25 cellular contexts compared by ENCODE assay signal in genomic region chr3:18308096-18308495, GRCh38.
"Had no signal": no experiment of that assay in that cellular context is flagged by ENCODE, and none has a peak within 500 bp of the region (broad histone marks: within the 10 kb centered on the region; RNA-seq: fewer than 3 reads in every experiment).

No MANE protein-coding gene starts in this region.

- H3K4me3 Mint-ChIP-seq: memory B cell; naive B cell; natural killer cell treated with Interleukin-12 subunit alpha and Interleukin-12 subunit beta and Interleukin-15 and Interleukin-18, amount 100 ng/mL, for 72 hours; stimulated activated naive B cell treated with anti-CD40 and anti-IgM and Interleukin-4, amounts not matched to agents 10 μg/mL and 1 μg/mL and 100 μg/mL, for 72 hours; stimulated activated naive CD8-positive, alpha-beta T cell treated with anti-CD3 and anti-CD28 coated beads, Interleukin-15, Interleukin-2, amounts not matched to agents 100 ng/mL and 50 ng/mL, for 24 hours; type B pancreatic cell had no signal

- H3K27ac Mint-ChIP-seq: memory B cell; naive B cell; natural killer cell treated with Interleukin-12 subunit alpha and Interleukin-12 subunit beta and Interleukin-15 and Interleukin-18, amount 100 ng/mL, for 72 hours; stimulated activated naive B cell treated with anti-CD40 and anti-IgM and Interleukin-4, amounts not matched to agents 10 μg/mL and 1 μg/mL and 100 μg/mL, for 72 hours; stimulated activated naive CD8-positive, alpha-beta T cell treated with anti-CD3 and anti-CD28 coated beads, Interleukin-15, Interleukin-2, amounts not matched to agents 100 ng/mL and 50 ng/mL, for 24 hours; type B pancreatic cell had no signal

- H3K4me1 ChIP-seq: esophagus squamous epithelium, gastrocnemius medialis, left ventricle myocardium inferior, lower lobe of right lung, pancreas, right lobe of liver, thyroid gland had no signal

- H3K4me1 Mint-ChIP-seq: memory B cell had no signal

- H3K27me3 Mint-ChIP-seq: memory B cell; naive B cell; natural killer cell treated with Interleukin-12 subunit alpha and Interleukin-12 subunit beta and Interleukin-15 and Interleukin-18, amount 100 ng/mL, for 72 hours; stimulated activated naive B cell treated with anti-CD40 and anti-IgM and Interleukin-4, amounts not matched to agents 10 μg/mL and 1 μg/mL and 100 μg/mL, for 72 hours; stimulated activated naive CD8-positive, alpha-beta T cell treated with anti-CD3 and anti-CD28 coated beads, Interleukin-15, Interleukin-2, amounts not matched to agents 100 ng/mL and 50 ng/mL, for 24 hours; type B pancreatic cell had no signal

- H3K27ac ChIP-seq: coronary artery, esophagus squamous epithelium, gastrocnemius medialis, left ventricle myocardium inferior, lower lobe of right lung, pancreas, right lobe of liver, thyroid gland had no signal

- H3K36me3 ChIP-seq: esophagus squamous epithelium, gastrocnemius medialis, left ventricle myocardium inferior, lower lobe of right lung, pancreas, right lobe of liver, thyroid gland had no signal

- H3K9me3 Mint-ChIP-seq: memory B cell; naive B cell; natural killer cell treated with Interleukin-12 subunit alpha and Interleukin-12 subunit beta and Interleukin-15 and Interleukin-18, amount 100 ng/mL, for 72 hours; stimulated activated naive B cell treated with anti-CD40 and anti-IgM and Interleukin-4, amounts not matched to agents 10 μg/mL and 1 μg/mL and 100 μg/mL, for 72 hours; stimulated activated naive CD8-positive, alpha-beta T cell treated with anti-CD3 and anti-CD28 coated beads, Interleukin-15, Interleukin-2, amounts not matched to agents 100 ng/mL and 50 ng/mL, for 24 hours; type B pancreatic cell had no signal

- ATAC-seq: gastrocnemius medialis; left cardiac atrium; lower lobe of right lung; mucosa of descending colon; natural killer cell treated with Interleukin-12 subunit alpha and Interleukin-12 subunit beta and Interleukin-15 and Interleukin-18, amount 100 ng/mL, for 72 hours; pancreas; right lobe of liver; stimulated activated naive B cell treated with anti-CD40 and anti-IgM and Interleukin-4, amounts not matched to agents 10 μg/mL and 1 μg/mL and 100 μg/mL, for 72 hours had no signal

- H3K27me3 ChIP-seq: esophagus squamous epithelium, gastrocnemius medialis, pancreas, right lobe of liver, thyroid gland had no signal

- H3K36me3 Mint-ChIP-seq: memory B cell; naive B cell; natural killer cell treated with Interleukin-12 subunit alpha and Interleukin-12 subunit beta and Interleukin-15 and Interleukin-18, amount 100 ng/mL, for 72 hours; stimulated activated naive B cell treated with anti-CD40 and anti-IgM and Interleukin-4, amounts not matched to agents 10 μg/mL and 1 μg/mL and 100 μg/mL, for 72 hours; type B pancreatic cell had no signal

- DNase-seq: dermis blood vessel endothelial cell; effector memory CD4-positive, alpha-beta T cell; erythroblast; esophagus squamous epithelium; gastrocnemius medialis; head of caudate nucleus; hippocampal formation; left cardiac atrium; left ventricle myocardium inferior; lower lobe of right lung; mucosa of descending colon; naive B cell; occipital lobe; pancreas; right lobe of liver; small intestine; stimulated activated CD4-positive, alpha-beta T cell treated with anti-CD3 and anti-CD28 coated beads, Interleukin-15, amount 100 ng/mL, for 24 hours; stimulated activated CD4-positive, alpha-beta T cell treated with anti-CD3 and anti-CD28 coated beads, Interleukin-2, amount 100 ng/mL, for 48 hours; stimulated activated naive B cell treated with anti-CD40 and anti-IgM and Interleukin-4, amounts not matched to agents 10 μg/mL and 1 μg/mL and 100 μg/mL, for 72 hours; thyroid gland had no signal

- H3K9me3 ChIP-seq: esophagus squamous epithelium, gastrocnemius medialis, left ventricle myocardium inferior, lower lobe of right lung, mucosa of descending colon, pancreas, right lobe of liver, thyroid gland had no signal

- H3K4me3 ChIP-seq: coronary artery, esophagus squamous epithelium, gastrocnemius medialis, left ventricle myocardium inferior, lower lobe of right lung, mucosa of descending colon, pancreas, right lobe of liver, thyroid gland had no signal
